Comparison of ENCODE assay signal across 2 cellular contexts in genomic region chr17:15973016-15973415, GRCh38.
TF ChIP-seq lines count a peak whose summit lies in the region.

No MANE protein-coding gene starts in this region.

TF ChIP-seq in SK-N-SH treated with all-trans-retinoic acid at 6 μM for 48 hours, 23 proteins besides CTCF, POLR2A, EP300 and RAD21 (continued from another document):
- no peak for TF ChIP-seq TCF4 (CRISPR knock-in tag; IDR thresholded peaks at IDR 0.05; ENCODE audit: borderline replicate concordance)
- TF ChIP-seq ZNF565 (CRISPR knock-in tag; conservative IDR thresholded peaks at IDR 0.05; ENCODE audit: low read depth), result no peak
- no peak for TF ChIP-seq OSR1 (CRISPR knock-in tag; IDR thresholded peaks at IDR 0.05)
- TF ChIP-seq PPARA (CRISPR knock-in tag; IDR thresholded peaks at IDR 0.05; ENCODE audit: borderline replicate concordance), result no peak
- no peak for TF ChIP-seq ZC3H10 (CRISPR knock-in tag; IDR thresholded peaks at IDR 0.05)
- no peak for TF ChIP-seq ESRRG (CRISPR knock-in tag; IDR thresholded peaks at IDR 0.05)
- TF ChIP-seq GLIS3 (CRISPR knock-in tag; IDR thresholded peaks at IDR 0.05), result no peak
- TF ChIP-seq BACH2 (CRISPR knock-in tag; IDR thresholded peaks at IDR 0.05; ENCODE audit: borderline replicate concordance), result no peak
- TF ChIP-seq TSHZ2 (CRISPR knock-in tag; IDR thresholded peaks at IDR 0.05), result no peak
- no peak for TF ChIP-seq RARB (CRISPR knock-in tag; IDR thresholded peaks at IDR 0.05)

TF ChIP-seq in SK-N-SH, 30 proteins besides CTCF, POLR2A, EP300 and RAD21 (continued from another document):
- TF ChIP-seq IRF3 (IDR thresholded peaks at IDR 0.05; ENCODE audit: low read depth, low read length) (no peak), EZH2phosphoT487 (IDR thresholded peaks at IDR 0.05; ENCODE audit: borderline replicate concordance, low read depth) (no peak), NRF1 (IDR thresholded peaks at IDR 0.05; ENCODE audit: low read depth, low read length) (no peak), REST (IDR thresholded peaks at IDR 0.05; ENCODE audit: low read depth, low read length) (no peak), TAF1 (IDR thresholded peaks at IDR 0.05; ENCODE audit: borderline replicate concordance, low read depth, low read length) (no peak), ELF1 (IDR thresholded peaks at IDR 0.05) (no peak), GABPA (IDR thresholded peaks at IDR 0.05; ENCODE audit: low read depth) (no peak), MEF2A (IDR thresholded peaks at IDR 0.05; ENCODE audit: borderline replicate concordance, low read depth) (no peak), SIN3A (IDR thresholded peaks at IDR 0.05; ENCODE audit: borderline replicate concordance, low read depth, low read length) (no peak)
